In genomic region chr1:22237433-22238093, GRCh38 we compare ENCODE assay signal across 23 cellular contexts.
"Had no signal": no experiment of that assay in that cellular context is flagged by ENCODE, and none has a peak within 500 bp of the region (broad histone marks: within the 10 kb centered on the region; RNA-seq: fewer than 3 reads in every experiment).

No MANE protein-coding gene starts in this region.

- H3K27ac ChIP-seq: breast epithelium, heart left ventricle, ovary, prostate gland, transverse colon, vagina had no signal

- H3K36me3 ChIP-seq: breast epithelium, heart left ventricle, ovary, prostate gland, transverse colon, vagina had no signal

- H3K4me3 ChIP-seq: breast epithelium, heart left ventricle, ovary, prostate gland, transverse colon, vagina had no signal

- DNase-seq: activated B cell treated with CpG ODN at 0.5 μM for 24 hours; activated CD4-positive, alpha-beta T cell treated with anti-CD3 and anti-CD28 coated beads for 4 hours; activated CD4-positive, alpha-beta T cell treated with anti-CD3 and anti-CD28 coated beads, Interleukin-2, amount 50 U/mL, for 48 hours; activated naive CD4-positive, alpha-beta T cell treated with Interleukin-2 at 50 U/mL for 16 hours; activated naive CD8-positive, alpha-beta T cell treated with anti-CD3 and anti-CD28 coated beads for 36 hours; activated T-cell treated with anti-CD3 and anti-CD28 coated beads, Interleukin-2, amount 50 U/mL, for 48 hours; amniotic stem cell; cortex of kidney; endodermal cell; left cardiac atrium; midbrain; natural killer cell; ovary; stimulated activated CD4-positive, alpha-beta T cell treated with anti-CD3 and anti-CD28 coated beads, Interleukin-4, amount 100 ng/mL, for 24 hours; stimulated activated naive CD4-positive, alpha-beta T cell treated with Interleukin-2 at 50 U/mL for 16 hours; substantia nigra; T1000 had no signal

- H3K4me1 ChIP-seq: breast epithelium, heart left ventricle, prostate gland, transverse colon had no signal

- ATAC-seq: heart left ventricle, left cardiac atrium, natural killer cell had no signal

- H3K27me3 ChIP-seq: ovary, vagina had no signal

- H3K9me3 ChIP-seq: breast epithelium, heart left ventricle, ovary, prostate gland, transverse colon, vagina had no signal

- FAIRE-seq: islet of Langerhans had no signal
